In genomic region chr7:90594791-90595317, GRCh38 we compare ENCODE assay signal across 8 cellular contexts. TPM values are rescaled to one million over a fixed set of nuclear protein-coding genes. Genes with fewer than 3 reads are reported as not detected.
A peak's percentile ranks its signal among the peaks of the same experiment; 100 is the strongest.
DNase-seq lines count a peak whose midpoint lies in the region; ATAC-seq and TF ChIP-seq lines count a peak whose summit lies in the region.

No MANE protein-coding gene starts in this region.

- no peak overlapping the region for H2BK120ac ChIP-seq in H9 (ENCODE audit: low read depth, low read length, poor library complexity, severe bottlenecking)

- no CpG with 5 or more reads among the region's 10 CpGs for WGBS in H9 (ENCODE audit: extremely low coverage, insufficient read length, low lambda C conversion rate)

- H3K79me1 ChIP-seq in H9 (ENCODE audit: insufficient read depth, low read depth, low read length, poor library complexity, severe bottlenecking) = no peaks in the 10 kb centered on the region

- peak overlapping the region; percentile 96 for H3K4me2 ChIP-seq in H9 (ENCODE audit: insufficient read depth, insufficient read length, low read length)

- DNase-seq in H9 (peak; percentile 53), iPS DF 4.7 (ENCODE audit: extremely low read depth, low spot score) (peak; percentile 86), colonic mucosa (no peak), NCI-H1694 treated with DMSO at 0.1 percent for 48 hours (lab: John Stamatoyannopoulos, UW) (no peak)
- DNase-seq in stimulated activated naive B cell treated with anti-CD40 and anti-IgM and Interleukin-4, amounts not matched to agents 10 μg/mL and 1 μg/mL and 100 μg/mL, for 72 hours = no peak

- H3K36me3 ChIP-seq in ACC112 (ENCODE audit: insufficient read depth, low read length) = no peaks in the 10 kb centered on the region
- H3K36me3 ChIP-seq in colonic mucosa = no peaks in the 10 kb centered on the region

- peak overlapping the region; percentile 85 for H3K27ac ChIP-seq in ACC112 (ENCODE audit: low read depth, low read length)
- peak overlapping the region; percentile 87 for H3K27ac ChIP-seq in H9 (ENCODE audit: insufficient read length, low read depth, low read length)
- H3K27ac ChIP-seq in colonic mucosa = no peak overlapping the region

- peaks cover 25% of the 10 kb centered on the region in 2 experiments for H3K4me1 Mint-ChIP-seq in H9
- peaks cover 14% of the 10 kb centered on the region for H3K4me1 Mint-ChIP-seq in activated T-helper 17 cell treated with anti-CD3 and anti-CD28 coated beads, Interleukin-2, amount 50 U/mL, for 72 hours
- peaks cover 29 to 43% of the 10 kb centered on the region in 2 donors for H3K4me1 Mint-ChIP-seq in stimulated activated naive B cell treated with anti-CD40 and anti-IgM and Interleukin-4, amounts not matched to agents 10 μg/mL and 1 μg/mL and 100 μg/mL, for 72 hours

- H3K27me3 ChIP-seq in ACC112 (ENCODE audit: insufficient read depth, low read length) = no peaks in the 10 kb centered on the region
- H3K27me3 ChIP-seq in H9 (ENCODE audit: insufficient read depth, low read length) = no peaks in the 10 kb centered on the region
- no peaks in the 10 kb centered on the region for H3K27me3 ChIP-seq in colonic mucosa

- peaks cover 18% of the 10 kb centered on the region for H3K23me2 ChIP-seq in H9 (ENCODE audit: insufficient read length, low read depth, low read length, poor library complexity, severe bottlenecking)

- no peak overlapping the region for H2BK15ac ChIP-seq in H9 (ENCODE audit: low read depth, low read length)

- ATAC-seq in activated T-helper 17 cell treated with anti-CD3 and anti-CD28 coated beads, Interleukin-2, amount 50 U/mL, for 72 hours (replicated peaks) = peak; percentile 18
- ATAC-seq in stimulated activated naive B cell treated with anti-CD40 and anti-IgM and Interleukin-4, amounts not matched to agents 10 μg/mL and 1 μg/mL and 100 μg/mL, for 72 hours (replicated peaks) = peak; percentile 15 to 36
- ATAC-seq in HG03280 (IDR thresholded peaks at IDR 0.05; ENCODE audit: unreplicated experiment) = no peak

- intact Hi-C loops in colonic mucosa (cut with DNase I) = no loop called here

- no peak overlapping the region for H3K14ac ChIP-seq in H9 (ENCODE audit: insufficient read depth, low read length)

- H3K79me2 ChIP-seq in ACC112 (ENCODE audit: control insufficient read depth, insufficient read depth, low read length, unreplicated experiment) = peaks cover 42% of the 10 kb centered on the region
- peaks cover 6% of the 10 kb centered on the region; the same call in 1 of the 2 replicates for H3K79me2 ChIP-seq in H9 (ENCODE audit: insufficient read depth, low read length)

- no peak overlapping the region for H3K56ac ChIP-seq in H9 (ENCODE audit: insufficient read length, low read depth, low read length)

- peaks cover 0 to 3% of the 10 kb centered on the region in 2 experiments; a peak in 1 of 5 replicates for H3K9me3 Mint-ChIP-seq in H9
- H3K9me3 Mint-ChIP-seq in activated T-helper 17 cell treated with anti-CD3 and anti-CD28 coated beads, Interleukin-2, amount 50 U/mL, for 72 hours = no peaks in the 10 kb centered on the region
- H3K9me3 Mint-ChIP-seq in stimulated activated naive B cell treated with anti-CD40 and anti-IgM and Interleukin-4, amounts not matched to agents 10 μg/mL and 1 μg/mL and 100 μg/mL, for 72 hours = no peaks in the 10 kb centered on the region

- H2AFZ ChIP-seq in ACC112 (ENCODE audit: low read length, unreplicated experiment) (peak overlapping the region; percentile 27), H9 (ENCODE audit: low read length) (no peak overlapping the region)

- H3K27me3 Mint-ChIP-seq in H9 (ENCODE audit: low read depth) = peaks cover 3% of the 10 kb centered on the region; the same call in 1 of the 2 replicates
- H3K27me3 Mint-ChIP-seq in activated T-helper 17 cell treated with anti-CD3 and anti-CD28 coated beads, Interleukin-2, amount 50 U/mL, for 72 hours = peaks cover 39% of the 10 kb centered on the region
- H3K27me3 Mint-ChIP-seq in stimulated activated naive B cell treated with anti-CD40 and anti-IgM and Interleukin-4, amounts not matched to agents 10 μg/mL and 1 μg/mL and 100 μg/mL, for 72 hours = no peaks in the 10 kb centered on the region

- H4K20me1 ChIP-seq in H9 (ENCODE audit: control insufficient read depth, insufficient read depth, insufficient read length) = no peaks in the 10 kb centered on the region

- no peak overlapping the region for H4K91ac ChIP-seq in H9 (ENCODE audit: insufficient read length, low read depth, low read length)

- H3K27ac Mint-ChIP-seq in H9 = peak overlapping the region; percentile 36 to 97 (median 40); a peak in 4 of 7 replicates
- no peak overlapping the region for H3K27ac Mint-ChIP-seq in activated T-helper 17 cell treated with anti-CD3 and anti-CD28 coated beads, Interleukin-2, amount 50 U/mL, for 72 hours
- H3K27ac Mint-ChIP-seq in stimulated activated naive B cell treated with anti-CD40 and anti-IgM and Interleukin-4, amounts not matched to agents 10 μg/mL and 1 μg/mL and 100 μg/mL, for 72 hours = peak overlapping the region; percentile 94

- no peak overlapping the region for H3K4ac ChIP-seq in H9 (ENCODE audit: low read depth, low read length)

- H3K4me3 Mint-ChIP-seq in H9 = peak overlapping the region; percentile 88
- peak overlapping the region; percentile 51 for H3K4me3 Mint-ChIP-seq in activated T-helper 17 cell treated with anti-CD3 and anti-CD28 coated beads, Interleukin-2, amount 50 U/mL, for 72 hours
- peak overlapping the region; percentile 99 to 100 for H3K4me3 Mint-ChIP-seq in stimulated activated naive B cell treated with anti-CD40 and anti-IgM and Interleukin-4, amounts not matched to agents 10 μg/mL and 1 μg/mL and 100 μg/mL, for 72 hours

- no peak overlapping the region for H4K5ac ChIP-seq in H9 (ENCODE audit: insufficient read length, low read depth, low read length)

- H3K9ac ChIP-seq in H9 (ENCODE audit: extremely low read depth, insufficient read length, low read length) = peak overlapping the region; percentile 16
- H3K9ac ChIP-seq in colonic mucosa (ENCODE audit: low read depth in 2 of 2, low read length in 2 of 2) = no peak overlapping the region

- H3K36me3 Mint-ChIP-seq in H9 (ENCODE audit: insufficient read depth in 1 of 3, low read depth in 3 of 3) = peaks cover 0 to 4% (median 0%) of the 10 kb centered on the region in 3 experiments; a peak in 2 of 7 replicates
- H3K36me3 Mint-ChIP-seq in activated T-helper 17 cell treated with anti-CD3 and anti-CD28 coated beads, Interleukin-2, amount 50 U/mL, for 72 hours (ENCODE audit: low read depth) = no peaks in the 10 kb centered on the region
- peaks cover 4 to 6% of the 10 kb centered on the region in 2 donors for H3K36me3 Mint-ChIP-seq in stimulated activated naive B cell treated with anti-CD40 and anti-IgM and Interleukin-4, amounts not matched to agents 10 μg/mL and 1 μg/mL and 100 μg/mL, for 72 hours

- H3K9me3 ChIP-seq in H9 (ENCODE audit: control insufficient read depth, low read depth, low read length) = no peaks in the 10 kb centered on the region
- H3K9me3 ChIP-seq in colonic mucosa = no peaks in the 10 kb centered on the region

- H3T11ph ChIP-seq in H9 (ENCODE audit: low read length) = no peak overlapping the region

- H3K18ac ChIP-seq in H9 (ENCODE audit: insufficient read length, low read depth, low read length) = no peak overlapping the region

- H3K4me1 ChIP-seq in ACC112 (ENCODE audit: control insufficient read depth, insufficient read depth, low read length, unreplicated experiment) (peaks cover 48% of the 10 kb centered on the region), H9 (ENCODE audit: insufficient read depth, low read length) (no peaks in the 10 kb centered on the region; the same call in 1 of the 2 replicates), colonic mucosa (no peaks in the 10 kb centered on the region)

- no peak overlapping the region for H2BK12ac ChIP-seq in H9 (ENCODE audit: insufficient read length, low read depth, low read length)

- no peak overlapping the region for H2BK5ac ChIP-seq in H9 (ENCODE audit: insufficient read length, low read length)

- H3K23ac ChIP-seq in H9 (ENCODE audit: insufficient read length, low read depth, low read length) = no peak overlapping the region

- no peak for TF ChIP-seq CTCF in H9 (conservative IDR thresholded peaks at IDR 0.05)
- TF ChIP-seq CTCF in colonic mucosa (IDR thresholded peaks at IDR 0.05) = no peak

- H3K4me3 ChIP-seq in ACC112 (ENCODE audit: low read depth, low read length) (peak overlapping the region; percentile 99), colonic mucosa (no peak overlapping the region)

- H4K8ac ChIP-seq in H9 (replicated peaks; ENCODE audit: insufficient read length, low read depth, low read length) = no peak overlapping the region

- no peak overlapping the region for H2AK5ac ChIP-seq in H9 (ENCODE audit: insufficient read length, low read length)

- no peak overlapping the region for H2BK20ac ChIP-seq in H9 (ENCODE audit: low read depth, low read length, poor library complexity, severe bottlenecking)

RNA-seq across cellular contexts. Expression of gene CDK14, which starts 1.3 kb away (rescaled TPM):
- total RNA-seq in H9 (2021) (23.9 and 24.9 TPM in 2 replicates), colonic mucosa (1 to 10 TPM; 1.9 to 4.9 TPM)
- total RNA-seq in activated T-helper 17 cell treated with anti-CD3 and anti-CD28 coated beads, Interleukin-2, amount 50 U/mL, for 72 hours = 1 to 10 TPM in 1 of 2 donors, under 1 TPM in 1; 0.04 to 1.4 TPM

Comparison
In these comparisons a context has a peak if more than half of its experiments do, and no peak if none do; other contexts are left out.
1. DNase-seq: peak in H9 (single experiment) and iPS DF 4.7 (single experiment); none in stimulated activated naive B cell treated with anti-CD40 and anti-IgM and Interleukin-4, amounts not matched to agents 10 μg/mL and 1 μg/mL and 100 μg/mL, for 72 hours (single experiment), colonic mucosa (single experiment) and NCI-H1694 treated with DMSO at 0.1 percent for 48 hours (single experiment).
2. Peak in every context shown above with its lines, with median percentiles within 50 percentile points of each other: H3K4me3 Mint-ChIP-seq.